ENCODE assay signal across 8 cellular contexts in the genomic region with DNA sequence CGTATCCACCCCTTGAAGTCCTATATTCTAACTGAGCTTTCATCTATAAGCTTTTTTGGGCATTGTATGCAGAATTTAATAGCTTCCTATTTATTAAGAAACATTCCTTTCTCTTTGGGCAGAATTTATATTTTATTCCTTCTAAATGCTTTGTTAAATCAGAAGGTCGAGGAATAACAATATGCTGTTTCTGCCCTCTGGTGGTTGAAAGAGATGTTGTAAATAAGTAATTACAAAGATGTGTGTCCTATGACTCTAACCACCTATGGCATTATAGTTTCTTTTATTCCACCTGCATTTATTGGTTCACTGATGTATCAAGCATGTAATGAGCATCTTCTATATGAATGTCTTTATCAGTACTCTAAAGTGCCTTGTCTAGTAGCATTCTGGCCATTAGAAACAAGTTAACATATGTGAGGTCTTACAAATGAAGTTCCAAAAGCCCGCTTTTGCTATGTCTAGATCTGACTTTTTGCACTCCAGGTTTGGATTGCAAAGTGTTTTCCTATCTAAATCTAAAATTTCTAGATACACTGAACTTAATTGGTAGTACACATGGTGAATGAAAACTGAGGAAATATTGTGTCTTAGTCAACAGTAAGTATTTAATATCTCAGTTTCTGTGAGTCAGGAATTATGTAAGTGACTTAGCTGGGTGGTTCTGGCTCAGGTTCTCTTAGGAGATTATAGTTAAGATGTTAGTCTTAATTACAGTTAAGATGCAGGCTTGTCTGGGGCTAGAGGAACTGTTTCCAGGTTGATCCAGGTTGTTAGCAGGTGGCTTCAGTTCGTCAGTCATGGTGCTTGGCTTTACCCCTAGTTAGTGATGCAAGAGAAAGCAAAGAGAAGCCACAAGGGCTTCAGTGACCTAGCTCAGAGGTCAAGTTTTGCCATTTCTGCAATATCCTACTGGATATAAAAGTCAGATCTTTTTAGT. TPM values are rescaled to one million over a fixed set of nuclear protein-coding genes. Genes with fewer than 3 reads are reported as not detected.
A peak's percentile ranks its signal among the peaks of the same experiment; 100 is the strongest.
DNase-seq lines count a peak whose midpoint lies in the region; ATAC-seq, FAIRE-seq and TF ChIP-seq lines count a peak whose summit lies in the region.

No MANE protein-coding gene starts in this region.

- no peak overlapping the region for H2AFZ ChIP-seq in H1 (ENCODE audit: low read length)

- H3K27ac ChIP-seq in H1 (ENCODE audit: low read depth, low read length) = no peak overlapping the region

- no peak overlapping the region for H2BK120ac ChIP-seq in H1 (replicated peaks; ENCODE audit: low read depth, low read length)

- no peak overlapping the region for H4K91ac ChIP-seq in H1 (replicated peaks; ENCODE audit: insufficient read length, low read length)

- peaks cover 0 to 2% of the 10 kb centered on the region in 2 experiments for H4K20me1 ChIP-seq in H1 (replicated peaks in 1 of 2; ENCODE audit: control insufficient read depth in 1 of 2, insufficient read depth in 2 of 2, low read length in 2 of 2)

- H3K23ac ChIP-seq in H1 (ENCODE audit: insufficient read length) = no peak overlapping the region

- H2AK5ac ChIP-seq in H1 (ENCODE audit: low read depth, low read length) = no peak overlapping the region

- no peak for ATAC-seq in HG02870 (IDR thresholded peaks at IDR 0.05; ENCODE audit: unreplicated experiment)
- no peak for ATAC-seq in GM21737 (IDR thresholded peaks at IDR 0.05; ENCODE audit: unreplicated experiment)
- no peak for ATAC-seq in HG02981 (IDR thresholded peaks at IDR 0.05; ENCODE audit: unreplicated experiment)

- peaks cover 82% of the 10 kb centered on the region for H3K4me1 Mint-ChIP-seq in HFFc6 (ENCODE audit: low read depth)
- peaks cover 31% of the 10 kb centered on the region for H3K4me1 Mint-ChIP-seq in mesothelial cell of epicardium

- H3K9me3 Mint-ChIP-seq in HFFc6 (no peaks in the 10 kb centered on the region), mesothelial cell of epicardium (no peaks in the 10 kb centered on the region)

- TF ChIP-seq POLR2A in H1 (IDR thresholded peaks at IDR 0.05; ENCODE audit: control extremely low read depth in 1 of 2, low read depth in 2 of 2, low read length in 2 of 2) = no peak

- H3K4me3 Mint-ChIP-seq in HFFc6 (peak overlapping the region; percentile 68), mesothelial cell of epicardium (no peak overlapping the region)

- no peak overlapping the region for H3K18ac ChIP-seq in H1 (ENCODE audit: extremely low read depth, low read length)

- no peak overlapping the region for H2BK5ac ChIP-seq in H1 (ENCODE audit: low read depth, low read length)

- no peak overlapping the region; a peak in 1 of 8 replicates for H3K4me3 ChIP-seq in H1 (ENCODE audit: extremely low read depth in 1 of 4, insufficient read depth in 2 of 4, low read depth in 3 of 4, low read length in 4 of 4)

- no peak overlapping the region for H4K8ac ChIP-seq in H1 (ENCODE audit: extremely low read depth, insufficient read depth, low read length)

- H3K27me3 Mint-ChIP-seq in HFFc6 (ENCODE audit: insufficient read depth) = no peaks in the 10 kb centered on the region
- H3K27me3 Mint-ChIP-seq in mesothelial cell of epicardium (ENCODE audit: low read depth) = no peaks in the 10 kb centered on the region

- H3K79me2 ChIP-seq in H1 (ENCODE audit: control insufficient read depth in 1 of 2, insufficient read depth in 2 of 2, low read length in 2 of 2) = peaks cover 4 to 90% of the 10 kb centered on the region in 2 experiments; a peak in 3 of 4 replicates

- 0 out of 2 replicates have a peak overlapping the region, but pooled peaks have one; percentile 23 for H2BK20ac ChIP-seq in H1 (ENCODE audit: low read length)

- no peak overlapping the region for H3K9ac ChIP-seq in H1 (replicated peaks in 1 of 4; ENCODE audit: extremely low read depth in 1 of 4, low read depth in 3 of 4, low read length in 3 of 4)

- H3K36me3 ChIP-seq in H1 (ENCODE audit: control insufficient read depth in 2 of 4, insufficient read depth in 4 of 4, low read length in 3 of 4) = no peaks in the 10 kb centered on the region; a peak in 1 of 8 replicates

- H3K4me1 ChIP-seq in H1 (replicated peaks in 1 of 4; ENCODE audit: control insufficient read depth in 3 of 4, insufficient read depth in 4 of 4, low read length in 3 of 4) = peaks cover 0 to 33% (median 10%) of the 10 kb centered on the region in 4 experiments; a peak in 6 of 7 replicates

- H3K56ac ChIP-seq in H1 (replicated peaks; ENCODE audit: insufficient read length, low read depth, low read length) = no peak overlapping the region

- WGBS in H1 (ENCODE audit: extremely low coverage in 1 of 2, insufficient coverage in 1 of 2, insufficient read length in 1 of 2, insufficient replicate concordance in 2 of 2, low coverage in 1 of 2, low lambda C conversion rate in 2 of 2, missing lambda C conversion rate in 1 of 2), 2 experiments = 68% methylated on average over 4 of the region's 4 CpGs; no CpG with 5 or more reads in 1 of the 2 experiments

- H3K14ac ChIP-seq in H1 (ENCODE audit: insufficient read length) = peak overlapping the region; percentile 72

- no peak overlapping the region for H3K27ac Mint-ChIP-seq in HFFc6
- no peak overlapping the region for H3K27ac Mint-ChIP-seq in mesothelial cell of epicardium

- CTCF ChIA-PET in H1 (lab: Charles Lee; ENCODE audit: partially characterized antibody) = interaction anchor here (0.5 to 2.8 kb wide), 47 partner anchors 9 to 1068 kb away, joined by 3 to 15 read pairs (median 3); no protein-coding TSS in a partner anchor

- H3K9me3 ChIP-seq in H1 (ENCODE audit: insufficient read depth in 2 of 2, low read depth in 1 of 2, low read length in 1 of 2) = no peaks in the 10 kb centered on the region

- peak; percentile 42 for DNase-seq in Caki2 (ENCODE audit: low read depth)
- DNase-seq in HFFc6 = peak; percentile 59
- DNase-seq in NCI-H82 (lab: John Stamatoyannopoulos, UW) = peak; percentile 78
- no peak for DNase-seq in H1 (ENCODE audit: low read depth in 1 of 2, low spot score in 2 of 2)
- DNase-seq in mesothelial cell of epicardium (ENCODE audit: low spot score in 2 of 2, unreplicated experiment in 2 of 2) = no peak

- H3K36me3 Mint-ChIP-seq in HFFc6 (ENCODE audit: low read depth) = no peaks in the 10 kb centered on the region
- no peaks in the 10 kb centered on the region for H3K36me3 Mint-ChIP-seq in mesothelial cell of epicardium

- TF ChIP-seq CTCF in HFFc6 (IDR thresholded peaks at IDR 0.05) (peak; percentile 90), H1 (IDR thresholded peaks at IDR 0.05; ENCODE audit: control extremely low read depth in 1 of 3, insufficient read depth in 1 of 3, low read depth in 1 of 3, low read length in 3 of 3) (peak in 2 of 3 experiments; percentile 25 to 49; a peak in 2 of 4 replicates), mesothelial cell of epicardium (IDR thresholded peaks at IDR 0.05; ENCODE audit: unreplicated experiment) (peak; percentile 76)

- POLR2A ChIA-PET in H1 (lab: Charles Lee; ENCODE audit: partially characterized antibody) = interaction anchor here (0.5 to 1.7 kb wide), 6 partner anchors 28 to 300 kb away, joined by 3 to 6 read pairs (median 3); no protein-coding TSS in a partner anchor

- in situ Hi-C loops in Caki2 (cut with HindIII; ENCODE audit: low pct_unique_long_range_greater_than_20kb, low sequenced_read_pairs) = no loop called here

- no peak overlapping the region for H2BK15ac ChIP-seq in H1 (ENCODE audit: low read length)

- peak; percentile 59 to 66 for TF ChIP-seq RAD21 in H1 (IDR thresholded peaks at IDR 0.05 in 1 of 2, conservative IDR thresholded peaks at IDR 0.05 in 1 of 2; ENCODE audit: low read depth in 2 of 2, low read length in 2 of 2)

- no peaks in the 10 kb centered on the region for H3K79me1 ChIP-seq in H1 (ENCODE audit: low read depth, low read length)

- no peak for FAIRE-seq in H1 (lab: Jason Lieb, UNC)

- no peak overlapping the region for H3K4me2 ChIP-seq in H1 (ENCODE audit: insufficient read depth in 1 of 2, low read depth in 2 of 2, low read length in 2 of 2)

- peak overlapping the region; percentile 21 for H4K5ac ChIP-seq in H1 (ENCODE audit: insufficient read length, low read depth, low read length)

- H3K23me2 ChIP-seq in H1 (ENCODE audit: low read depth, low read length) = no peaks in the 10 kb centered on the region

- peaks cover 0 to 1% (median 0%) of the 10 kb centered on the region in 4 experiments; a peak in 1 of 7 replicates for H3K27me3 ChIP-seq in H1 (replicated peaks in 1 of 4; ENCODE audit: control insufficient read depth in 3 of 4, extremely low read depth in 1 of 4, insufficient read depth in 3 of 4, low read length in 3 of 4)

- H2BK12ac ChIP-seq in H1 (ENCODE audit: low read depth, low read length) = no peak overlapping the region

- TF ChIP-seq EP300 in H1 (IDR thresholded peaks at IDR 0.05; ENCODE audit: borderline replicate concordance in 1 of 2, low read depth in 2 of 2, low read length in 2 of 2) = no peak

- no peak overlapping the region for H3K4ac ChIP-seq in H1 (replicated peaks; ENCODE audit: insufficient read length, low read depth, low read length)

TF ChIP-seq in H1, 55 proteins besides CTCF, POLR2A, EP300 and RAD21:
- TF ChIP-seq SRF (IDR thresholded peaks at IDR 0.05; ENCODE audit: low read depth, low read length) (no peak), NRF1 (IDR thresholded peaks at IDR 0.05; ENCODE audit: low read depth, low read length) (no peak), CBX8 (IDR thresholded peaks at IDR 0.05; ENCODE audit: borderline replicate concordance, low read depth, low read length) (no peak), JUND (IDR thresholded peaks at IDR 0.05; ENCODE audit: low read length) (no peak)
- TF ChIP-seq, protein P1, sequence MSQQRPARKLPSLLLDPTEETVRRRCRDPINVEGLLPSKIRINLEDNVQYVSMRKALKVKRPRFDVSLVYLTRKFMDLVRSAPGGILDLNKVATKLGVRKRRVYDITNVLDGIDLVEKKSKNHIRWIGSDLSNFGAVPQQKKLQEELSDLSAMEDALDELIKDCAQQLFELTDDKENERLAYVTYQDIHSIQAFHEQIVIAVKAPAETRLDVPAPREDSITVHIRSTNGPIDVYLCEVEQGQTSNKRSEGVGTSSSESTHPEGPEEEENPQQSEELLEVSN (IDR thresholded peaks at IDR 0.05) = no peak

RNA-seq across cellular contexts. Expression of a gene that starts 57.5 kb away (rescaled TPM):
- total RNA-seq in Caki2 (2014; rRNA removed; shearing (Covaris generic); ENCODE audit: low replicate concordance) = 12.6 and 15.7 TPM in 2 replicates
- total RNA-seq in HFFc6 (2021; fragmentation: NEBNext Ultra II Directional; extraction: Animal tissue kit (Norgen Biotek cat#: 25700)) = 10 to 100 TPM; 15.7 to 22.6 (median 18.6) TPM
- 63.7 and 66.1 TPM in 2 replicates for total RNA-seq in H1 (2021; fragmentation: NEBNext Ultra II Directional; extraction: Animal tissue kit (Norgen Biotek cat#: 25700))
- 12.1 and 17.2 TPM in 2 replicates for polyA plus RNA-seq in H1 (2011; rRNA removed)
- polyA plus RNA-seq in H1 (2011; cell fraction: cytosol; rRNA removed) = 22.0 TPM
- 33.7 TPM for polyA plus RNA-seq in H1 (2011; cell fraction: nucleus; rRNA removed)
- 28.9 to 40.9 TPM (median 32.3 TPM) in 4 replicates for polyA plus RNA-seq in H1 (2012, experiment 1 of 2)
- polyA plus RNA-seq in H1 (2012, experiment 2 of 2) = 2.3 TPM
- 56.5 TPM for polyA plus RNA-seq in H1 (2013, experiment 1 of 2)
- polyA plus RNA-seq in H1 (2013, experiment 2 of 2) = 51.3 TPM
- 56.4 and 61.1 TPM in 2 replicates for polyA minus RNA-seq in H1 (2011; rRNA and poly(A)+ RNA removed)
- polyA minus RNA-seq in H1 (2011; cell fraction: cytosol; rRNA and poly(A)+ RNA removed) = 27.7 TPM
- polyA minus RNA-seq in H1 (2011; cell fraction: nucleus; rRNA and poly(A)+ RNA removed) = 167 TPM
- total RNA-seq in mesothelial cell of epicardium = 50.3 to 53.7 TPM (median 52.0 TPM) in 3 replicates

Comparison
In these comparisons a context has a peak if more than half of its experiments do, and no peak if none do; other contexts are left out.
1. DNase-seq: peak in Caki2 (single experiment), HFFc6 (single experiment) and NCI-H82 (single experiment); none in H1 (0 of 2) and mesothelial cell of epicardium (0 of 2).
2. CTCF ChIP-seq: peak in every context shown above with its lines; median percentile 90 in HFFc6; 76 in mesothelial cell of epicardium; 37 in H1.